Comparison of ENCODE assay signal across 8 cellular contexts in genomic region chr9:76818271-76818670, GRCh38. TPM values are rescaled to one million over a fixed set of nuclear protein-coding genes. Genes with fewer than 3 reads are reported as not detected.
DNase-seq lines count a peak whose midpoint lies in the region; ATAC-seq and TF ChIP-seq lines count a peak whose summit lies in the region.

No MANE protein-coding gene starts in this region.

- no peak for ATAC-seq in naive thymus-derived CD4-positive, alpha-beta T cell

- H3K36me3 Mint-ChIP-seq in activated naive CD4-positive, alpha-beta T cell treated with anti-CD3 and anti-CD28 coated beads for 36 hours (ENCODE audit: low read depth) = no peaks in the 10 kb centered on the region
- H3K36me3 Mint-ChIP-seq in naive thymus-derived CD4-positive, alpha-beta T cell = no peaks in the 10 kb centered on the region
- H3K36me3 Mint-ChIP-seq in nephron progenitor cell (ENCODE audit: low read depth) = no peaks in the 10 kb centered on the region

- no peaks in the 10 kb centered on the region for H3K9me3 ChIP-seq in SJCRH30 (replicated peaks)
- no peaks in the 10 kb centered on the region for H3K9me3 ChIP-seq in naive thymus-derived CD4-positive, alpha-beta T cell (ENCODE audit: control insufficient read depth in 2 of 3, low read length in 3 of 3)

- intact Hi-C loops in posterior vena cava (cut with DNase I) = loop anchor here in 1 of 2 donors (5.0 kb wide), 1 partner anchor 1046 kb away; no protein-coding TSS in a partner anchor
- intact Hi-C loops in activated naive CD4-positive, alpha-beta T cell treated with anti-CD3 and anti-CD28 coated beads for 36 hours (cut with micrococcal nuclease) = no loop called here
- intact Hi-C loops in naive thymus-derived CD4-positive, alpha-beta T cell (cut with micrococcal nuclease) = no loop called here

- H3K27me3 ChIP-seq in SJCRH30 = no peaks in the 10 kb centered on the region
- H3K27me3 ChIP-seq in naive thymus-derived CD4-positive, alpha-beta T cell (ENCODE audit: control insufficient read depth in 2 of 2, insufficient read depth in 2 of 2, low read length in 2 of 2) = no peaks in the 10 kb centered on the region

- H3K4me1 ChIP-seq in SJCRH30 = peaks cover 8% of the 10 kb centered on the region
- no peaks in the 10 kb centered on the region for H3K4me1 ChIP-seq in naive thymus-derived CD4-positive, alpha-beta T cell (ENCODE audit: control insufficient read depth in 2 of 2, insufficient read depth in 2 of 2, low read length in 2 of 2)

- no peaks in the 10 kb centered on the region for H3K9me3 Mint-ChIP-seq in activated naive CD4-positive, alpha-beta T cell treated with anti-CD3 and anti-CD28 coated beads for 36 hours
- H3K9me3 Mint-ChIP-seq in naive thymus-derived CD4-positive, alpha-beta T cell = peaks cover 0 to 4% (median 0%) of the 10 kb centered on the region in 11 donors
- no peaks in the 10 kb centered on the region for H3K9me3 Mint-ChIP-seq in nephron progenitor cell

- DNase-seq in EH (ENCODE audit: low read depth) (peak; percentile 99), SJCRH30 (peak; percentile 44 to 61), globus pallidus (ENCODE audit: low spot score) (peak; percentile 81), posterior vena cava (ENCODE audit: low spot score) (peak; percentile 91), nephron progenitor cell (no peak)
- DNase-seq in activated naive CD4-positive, alpha-beta T cell treated with anti-CD3 and anti-CD28 coated beads for 36 hours = no peak
- no peak for DNase-seq in activated CD4-positive, CD25-positive, alpha-beta regulatory T cell (lab: John Stamatoyannopoulos, UW)
- DNase-seq in naive thymus-derived CD4-positive, alpha-beta T cell = no peak

- no peaks in the 10 kb centered on the region for H3K36me3 ChIP-seq in SJCRH30
- no peaks in the 10 kb centered on the region for H3K36me3 ChIP-seq in naive thymus-derived CD4-positive, alpha-beta T cell (ENCODE audit: control insufficient read depth in 2 of 3, insufficient read depth in 3 of 3, low read length in 3 of 3)

- POLR2A ChIA-PET in naive thymus-derived CD4-positive, alpha-beta T cell (lab: Charles Lee) = no interaction called here

- no peak overlapping the region for H3K4me3 ChIP-seq in SJCRH30
- no peak overlapping the region for H3K4me3 ChIP-seq in naive thymus-derived CD4-positive, alpha-beta T cell (ENCODE audit: low read length)

- H3K27ac ChIP-seq in SJCRH30 = no peak overlapping the region
- H3K27ac ChIP-seq in naive thymus-derived CD4-positive, alpha-beta T cell (ENCODE audit: low read depth, low read length) = no peak overlapping the region

- no peak overlapping the region for H3K27ac Mint-ChIP-seq in activated naive CD4-positive, alpha-beta T cell treated with anti-CD3 and anti-CD28 coated beads for 36 hours
- no peak overlapping the region for H3K27ac Mint-ChIP-seq in naive thymus-derived CD4-positive, alpha-beta T cell
- no peak overlapping the region for H3K27ac Mint-ChIP-seq in nephron progenitor cell

- H3K4me1 Mint-ChIP-seq in activated naive CD4-positive, alpha-beta T cell treated with anti-CD3 and anti-CD28 coated beads for 36 hours (ENCODE audit: low read depth) = no peaks in the 10 kb centered on the region
- no peaks in the 10 kb centered on the region for H3K4me1 Mint-ChIP-seq in naive thymus-derived CD4-positive, alpha-beta T cell
- peaks cover under 1% of the 10 kb centered on the region for H3K4me1 Mint-ChIP-seq in nephron progenitor cell

- H3K4me3 Mint-ChIP-seq in activated naive CD4-positive, alpha-beta T cell treated with anti-CD3 and anti-CD28 coated beads for 36 hours = no peak overlapping the region
- no peak overlapping the region for H3K4me3 Mint-ChIP-seq in naive thymus-derived CD4-positive, alpha-beta T cell
- no peak overlapping the region for H3K4me3 Mint-ChIP-seq in nephron progenitor cell

- CTCF ChIA-PET in activated naive CD4-positive, alpha-beta T cell treated with anti-CD3 and anti-CD28 coated beads for 36 hours (lab: Charles Lee) = no interaction called here
- CTCF ChIA-PET in naive thymus-derived CD4-positive, alpha-beta T cell (lab: Charles Lee) = no interaction called here

- H3K27me3 Mint-ChIP-seq in activated naive CD4-positive, alpha-beta T cell treated with anti-CD3 and anti-CD28 coated beads for 36 hours (ENCODE audit: low read depth) = peaks cover 10% of the 10 kb centered on the region
- peaks cover 5 to 44% (median 17%) of the 10 kb centered on the region in 5 donors for H3K27me3 Mint-ChIP-seq in naive thymus-derived CD4-positive, alpha-beta T cell
- H3K27me3 Mint-ChIP-seq in nephron progenitor cell (ENCODE audit: low read depth, poor library complexity) = peaks cover 7% of the 10 kb centered on the region

- TF ChIP-seq CTCF in nephron progenitor cell (IDR thresholded peaks at IDR 0.05) = no peak

RNA-seq across cellular contexts. Expression of gene PCA3, which starts 54.0 kb away (rescaled TPM):
- 0.35 and 0.59 TPM in 2 replicates for total RNA-seq in SJCRH30 (2014; rRNA removed; shearing (Covaris generic))
- under 1 TPM in 1 of 2 donors, not detected in 1; 0.24 TPM for total RNA-seq in posterior vena cava
- total RNA-seq in activated naive CD4-positive, alpha-beta T cell treated with anti-CD3 and anti-CD28 coated beads for 36 hours = not detected
- total RNA-seq in naive thymus-derived CD4-positive, alpha-beta T cell = not detected
- not detected for polyA plus RNA-seq in naive thymus-derived CD4-positive, alpha-beta T cell

Comparison
In these comparisons a context has a peak if more than half of its experiments do, and no peak if none do; other contexts are left out.
1. DNase-seq: peak in EH (single experiment), SJCRH30 (2 of 2), globus pallidus (single experiment) and posterior vena cava (single experiment); none in activated naive CD4-positive, alpha-beta T cell treated with anti-CD3 and anti-CD28 coated beads for 36 hours (single experiment), activated CD4-positive, CD25-positive, alpha-beta regulatory T cell (0 of 4), naive thymus-derived CD4-positive, alpha-beta T cell (0 of 9) and nephron progenitor cell (single experiment).